ENCODE assay signal across 20 cellular contexts in the genomic region with DNA sequence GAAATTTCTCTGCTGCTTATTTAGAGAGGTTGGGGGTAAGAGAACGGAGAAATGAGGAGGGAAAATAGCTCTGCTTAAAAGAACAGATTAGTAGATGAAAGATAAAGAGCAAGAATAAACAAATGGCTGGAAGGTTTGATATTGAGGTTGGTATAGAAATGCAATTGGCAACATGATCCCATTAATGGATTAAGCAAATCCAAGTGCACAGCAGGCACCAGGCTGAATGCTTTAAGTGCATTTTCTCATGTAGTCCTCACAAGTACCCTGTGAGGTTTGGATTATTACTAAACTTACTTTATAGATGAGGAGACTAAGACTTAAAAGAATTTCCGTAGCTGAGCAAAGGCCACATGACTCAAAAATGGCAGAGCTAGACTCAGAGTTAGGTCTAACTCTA.
DNase-seq lines count a peak whose midpoint lies in the region; ATAC-seq and TF ChIP-seq lines count a peak whose summit lies in the region.
"Had no signal": no experiment of that assay in that cellular context is flagged by ENCODE, and none has a peak within 500 bp of the region (broad histone marks: within the 10 kb centered on the region; RNA-seq: fewer than 3 reads in every experiment).

No MANE protein-coding gene starts in this region.

- no peaks in the 10 kb centered on the region for H3K9me3 ChIP-seq in colonic mucosa
- H3K9me3 ChIP-seq: SJCRH30 had no signal

- H3K27me3 ChIP-seq in colonic mucosa: no peaks in the 10 kb centered on the region
- H3K27me3 ChIP-seq: SJCRH30 had no signal

- no peaks in the 10 kb centered on the region for H3K27me3 Mint-ChIP-seq in endothelial cell (ENCODE audit: unreplicated experiment)

- intact Hi-C loops in colonic mucosa (cut with DNase I): no loop called here

- H3K4me1 Mint-ChIP-seq in endothelial cell (ENCODE audit: unreplicated experiment): no peaks in the 10 kb centered on the region

- H3K4me1 ChIP-seq in colonic mucosa: no peaks in the 10 kb centered on the region

- no peak overlapping the region for H3K4me3 ChIP-seq in colonic mucosa
- H3K4me3 ChIP-seq: GM12878, GM23338, PC-9, SJCRH30 had no signal

- no peak for DNase-seq in activated naive CD4-positive, alpha-beta T cell treated with anti-CD3 and anti-CD28 coated beads, Interleukin-2, amount 50 U/mL, for 72 hours (ENCODE audit: low spot score in 2 of 2)
- no peak for DNase-seq in activated naive CD4-positive, alpha-beta T cell (lab: John Stamatoyannopoulos, UW)
- DNase-seq in NCI-H524 treated with DMSO at 0.1 percent for 48 hours (lab: John Stamatoyannopoulos, UW) (peak; percentile 16), endothelial cell (ENCODE audit: low spot score) (no peak), colonic mucosa (no peak)
- DNase-seq in stimulated activated naive CD8-positive, alpha-beta T cell treated with anti-CD3 and anti-CD28 coated beads, Interleukin-15, Interleukin-2, amounts not matched to agents 100 U/mL and 50 U/mL, for 24 hours: no peak
- DNase-seq: 8988T; CD8-positive, alpha-beta T cell; DND-41; GDM1; NCI-H1092; NCI-H1694; NCI-H2107; NCI-H774; PC-9; SJCRH30 had no signal

- no peak overlapping the region for H3K27ac ChIP-seq in colonic mucosa
- H3K27ac ChIP-seq: PC-9, SJCRH30 had no signal

- no peak overlapping the region for H3K9ac ChIP-seq in colonic mucosa (ENCODE audit: low read depth in 2 of 2, low read length in 2 of 2)

- TF ChIP-seq CTCF in endothelial cell (IDR thresholded peaks at IDR 0.05; ENCODE audit: unreplicated experiment): no peak
- TF ChIP-seq CTCF in colonic mucosa (IDR thresholded peaks at IDR 0.05): no peak

- H3K9me3 Mint-ChIP-seq in activated naive CD4-positive, alpha-beta T cell treated with anti-CD3 and anti-CD28 coated beads, Interleukin-2, amount 50 U/mL, for 72 hours: no peaks in the 10 kb centered on the region
- H3K9me3 Mint-ChIP-seq in endothelial cell (ENCODE audit: unreplicated experiment): no peaks in the 10 kb centered on the region
- H3K9me3 Mint-ChIP-seq: CD8-positive, alpha-beta T cell; GM23338 had no signal

- ATAC-seq in activated naive CD4-positive, alpha-beta T cell treated with anti-CD3 and anti-CD28 coated beads, Interleukin-2, amount 50 U/mL, for 72 hours: no peak
- ATAC-seq in GM21423 (IDR thresholded peaks at IDR 0.05; ENCODE audit: unreplicated experiment): no peak
- ATAC-seq in HG02798 (IDR thresholded peaks at IDR 0.05; ENCODE audit: poor library complexity, unreplicated experiment): no peak
- no peak for ATAC-seq in stimulated activated naive CD8-positive, alpha-beta T cell treated with anti-CD3 and anti-CD28 coated beads, Interleukin-15, Interleukin-2, amounts not matched to agents 100 U/mL and 50 U/mL, for 24 hours
- ATAC-seq: CD8-positive, alpha-beta T cell; GM12878; GM23338 had no signal

- no peaks in the 10 kb centered on the region for H3K36me3 Mint-ChIP-seq in activated naive CD4-positive, alpha-beta T cell treated with anti-CD3 and anti-CD28 coated beads, Interleukin-2, amount 50 U/mL, for 72 hours
- peaks cover 35% of the 10 kb centered on the region for H3K36me3 Mint-ChIP-seq in endothelial cell (ENCODE audit: low read depth, unreplicated experiment)

- H3K27ac Mint-ChIP-seq in activated naive CD4-positive, alpha-beta T cell treated with anti-CD3 and anti-CD28 coated beads, Interleukin-2, amount 50 U/mL, for 72 hours: peak overlapping the region; percentile 9 to 81
- H3K27ac Mint-ChIP-seq in endothelial cell (ENCODE audit: unreplicated experiment): no peak overlapping the region
- H3K27ac Mint-ChIP-seq: CD8-positive, alpha-beta T cell; GM23338 had no signal

- peak overlapping the region; percentile 35 for H3K4me3 Mint-ChIP-seq in endothelial cell (ENCODE audit: unreplicated experiment)
- H3K4me3 Mint-ChIP-seq: CD8-positive, alpha-beta T cell; GM23338 had no signal

- H3K36me3 ChIP-seq in colonic mucosa: peaks cover 16% of the 10 kb centered on the region
- H3K36me3 ChIP-seq: SJCRH30 had no signal
